ENCODE assay signal across 1 cellular context in genomic region chr2:189762551-189763298, GRCh38.
TF ChIP-seq lines count a peak whose summit lies in the region.

Gene OSGEPL1, minus strand, starts transcription at chr2:189762792. Its CDS starts 1,152 bp downstream, at chr2:189761640.

TF ChIP-seq in K562, 482 proteins besides CTCF, POLR2A, EP300 and RAD21 (continued from another document):
- TF ChIP-seq REST (CRISPR knock-in tag; IDR thresholded peaks at IDR 0.05; ENCODE audit: low read depth): no peak
- TF ChIP-seq BACH1 (tag; IDR thresholded peaks at IDR 0.05): no peak
- peak; percentile 40; the same call in 1 of the 2 replicates for TF ChIP-seq SMAD4 (CRISPR knock-in tag; conservative IDR thresholded peaks at IDR 0.05)
- TF ChIP-seq SUPT5H (IDR thresholded peaks at IDR 0.05): peak; percentile 86
- TF ChIP-seq XRCC5 (IDR thresholded peaks at IDR 0.05; ENCODE audit: low read depth, low read length): peak; percentile 77; the same call in 1 of the 2 replicates
- TF ChIP-seq YY1 (IDR thresholded peaks at IDR 0.05; ENCODE audit: borderline replicate concordance in 1 of 3, control insufficient read depth in 1 of 3, extremely low read depth in 1 of 3, insufficient read depth in 3 of 3, insufficient read length in 1 of 3, insufficient replicate concordance in 2 of 3, low read depth in 1 of 3, low read length in 2 of 3): peak in 2 of 3 experiments; percentile 10 to 61
- no peak for TF ChIP-seq PTTG1 (tag; IDR thresholded peaks at IDR 0.05; ENCODE audit: low read depth)
- TF ChIP-seq ATF6 (CRISPR knock-in tag; IDR thresholded peaks at IDR 0.05): 0 out of 2 replicates have a peak, but pooled peaks have one; percentile 51
- TF ChIP-seq ELF1 (tag; IDR thresholded peaks at IDR 0.05): peak; percentile 48; the same call in 1 of the 2 replicates
- TF ChIP-seq NFRKB (IDR thresholded peaks at IDR 0.05; ENCODE audit: low read depth): peak; percentile 37; the same call in 1 of the 2 replicates
- peak; percentile 18 for TF ChIP-seq E2F8 (IDR thresholded peaks at IDR 0.05; ENCODE audit: low read depth, partially characterized antibody)
- TF ChIP-seq YBX1 (IDR thresholded peaks at IDR 0.05): no peak
- no peak for TF ChIP-seq HNRNPH1 (optimal IDR thresholded peaks at IDR 0.05; ENCODE audit: low read depth, low read length)
- TF ChIP-seq ZNF253 (CRISPR knock-in tag; conservative IDR thresholded peaks at IDR 0.05): no peak
- TF ChIP-seq ZBTB1 (CRISPR knock-in tag; IDR thresholded peaks at IDR 0.05; ENCODE audit: borderline replicate concordance, low read depth): no peak
- TF ChIP-seq E2F6 (IDR thresholded peaks at IDR 0.05; ENCODE audit: borderline replicate concordance in 1 of 2, extremely low read depth in 1 of 2, insufficient read depth in 1 of 2, insufficient read length in 1 of 2, low read depth in 1 of 2, low read length in 1 of 2, poor library complexity in 1 of 2, severe bottlenecking in 1 of 2): peak; percentile 47 to 59
- TF ChIP-seq ELK1 (CRISPR knock-in tag; IDR thresholded peaks at IDR 0.05): no peak
- no peak for TF ChIP-seq NFATC3 (IDR thresholded peaks at IDR 0.05)
- no peak for TF ChIP-seq FOXJ3 (CRISPR knock-in tag; IDR thresholded peaks at IDR 0.05)
- no peak for TF ChIP-seq PCBP1 (IDR thresholded peaks at IDR 0.05; ENCODE audit: low read depth, low read length, poor library complexity, severe bottlenecking)
- peak in 1 of 2 experiments; percentile 56; a peak in 2 of 3 replicates for TF ChIP-seq CBX3 (IDR thresholded peaks at IDR 0.05; ENCODE audit: borderline replicate concordance in 1 of 2, low read length in 2 of 2)
- TF ChIP-seq SIN3B (IDR thresholded peaks at IDR 0.05; ENCODE audit: low read depth): no peak; the same call in 1 of the 2 replicates
- peak; percentile 84 to 98 (median 91); a peak in 5 of 6 replicates for TF ChIP-seq ZBTB11 (CRISPR knock-in tag; IDR thresholded peaks at IDR 0.05)
- TF ChIP-seq TAF1 (IDR thresholded peaks at IDR 0.05; ENCODE audit: control insufficient read depth, extremely low read depth, insufficient read depth, low read length, severe bottlenecking): peak; percentile 64
- TF ChIP-seq ZNF280A (IDR thresholded peaks at IDR 0.05; ENCODE audit: low read depth, partially characterized antibody): no peak
- no peak for TF ChIP-seq FIP1L1 (IDR thresholded peaks at IDR 0.05; ENCODE audit: low read depth, low read length, poor library complexity, severe bottlenecking)
- TF ChIP-seq ZKSCAN1 (IDR thresholded peaks at IDR 0.05; ENCODE audit: low read depth, low read length): peak; percentile 36; the same call in 1 of the 2 replicates
- peak; percentile 96 for TF ChIP-seq CREM (IDR thresholded peaks at IDR 0.05; ENCODE audit: low read depth)
- no peak for TF ChIP-seq FOXM1 (IDR thresholded peaks at IDR 0.05; ENCODE audit: low read depth)
- 0 out of 2 replicates have a peak, but pooled peaks have one; percentile 59 for TF ChIP-seq FOXM1 (CRISPR knock-in tag; IDR thresholded peaks at IDR 0.05; ENCODE audit: low read depth)
- TF ChIP-seq ZNF239 (CRISPR knock-in tag; IDR thresholded peaks at IDR 0.05): no peak
- no peak for TF ChIP-seq ZNF586 (CRISPR knock-in tag; conservative IDR thresholded peaks at IDR 0.05)
- TF ChIP-seq DPF2 (IDR thresholded peaks at IDR 0.05): 0 out of 2 replicates have a peak, but pooled peaks have one; percentile 14
- TF ChIP-seq CXXC5 (CRISPR knock-in tag; IDR thresholded peaks at IDR 0.05): peak; percentile 64
- TF ChIP-seq POLR2H (tag; IDR thresholded peaks at IDR 0.05; ENCODE audit: low read depth): peak; percentile 66; the same call in 1 of the 2 replicates
- TF ChIP-seq SAP30 (IDR thresholded peaks at IDR 0.05; ENCODE audit: borderline replicate concordance, insufficient read depth, low read depth, low read length, poor library complexity, severe bottlenecking): peak; percentile 7
- TF ChIP-seq ESRRA (IDR thresholded peaks at IDR 0.05; ENCODE audit: borderline replicate concordance, low read depth): 0 out of 2 replicates have a peak, but pooled peaks have one; percentile 10
- TF ChIP-seq TCFL5 (CRISPR knock-in tag; conservative IDR thresholded peaks at IDR 0.05): no peak
- TF ChIP-seq FOSL1 (tag; conservative IDR thresholded peaks at IDR 0.05): 0 out of 2 replicates have a peak, but pooled peaks have one; percentile 14
TF ChIP-seq in K562: peak in this region for 90.
